In the genomic region with DNA sequence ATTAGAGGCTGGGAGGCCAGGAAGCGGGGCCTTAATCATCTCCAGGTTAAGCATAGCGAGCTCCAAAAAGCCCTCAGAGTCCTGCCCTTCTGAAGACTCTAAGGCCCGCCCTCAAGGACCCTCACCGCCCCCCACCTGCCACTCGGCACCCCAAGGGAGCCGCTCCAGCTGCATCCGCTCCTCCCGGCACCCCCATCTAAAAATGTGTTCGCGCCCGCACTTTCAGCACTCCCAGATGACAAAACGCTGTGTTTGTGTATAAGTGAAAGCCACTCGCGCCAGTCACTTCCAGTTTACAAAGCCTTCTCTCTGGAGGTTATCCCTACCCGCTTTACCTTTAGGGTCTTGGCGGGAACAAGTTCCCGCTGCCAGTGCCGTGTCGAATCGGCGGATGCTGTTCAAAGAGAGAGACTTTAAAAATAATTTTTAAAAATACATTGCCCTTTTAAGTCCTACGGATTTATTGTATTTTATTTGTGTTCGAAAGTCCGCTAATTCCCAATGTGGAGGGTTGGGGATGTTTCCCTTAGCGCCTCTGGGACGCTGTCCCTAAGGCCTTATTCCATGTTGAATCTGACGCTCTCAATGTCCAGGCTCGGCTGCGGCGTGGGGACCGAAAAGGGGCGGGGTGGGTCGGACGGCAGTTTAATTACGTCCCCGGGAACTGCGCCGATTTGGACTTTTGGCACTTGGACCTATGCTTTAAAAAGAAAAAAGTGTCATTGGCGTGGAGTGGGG, we compare ENCODE assay signal across 8 cellular contexts. TPM values are rescaled to one million over a fixed set of nuclear protein-coding genes. Genes with fewer than 3 reads are reported as not detected.
A peak's percentile ranks its signal among the peaks of the same experiment; 100 is the strongest.
DNase-seq lines count a peak whose midpoint lies in the region; ATAC-seq, FAIRE-seq and TF ChIP-seq lines count a peak whose summit lies in the region.

Gene DCLRE1A (minus strand): TSS at position 64 of the 738 bp plus-strand sequence. CDS start 900 bp downstream, outside the sequence.
A gene with protein sequence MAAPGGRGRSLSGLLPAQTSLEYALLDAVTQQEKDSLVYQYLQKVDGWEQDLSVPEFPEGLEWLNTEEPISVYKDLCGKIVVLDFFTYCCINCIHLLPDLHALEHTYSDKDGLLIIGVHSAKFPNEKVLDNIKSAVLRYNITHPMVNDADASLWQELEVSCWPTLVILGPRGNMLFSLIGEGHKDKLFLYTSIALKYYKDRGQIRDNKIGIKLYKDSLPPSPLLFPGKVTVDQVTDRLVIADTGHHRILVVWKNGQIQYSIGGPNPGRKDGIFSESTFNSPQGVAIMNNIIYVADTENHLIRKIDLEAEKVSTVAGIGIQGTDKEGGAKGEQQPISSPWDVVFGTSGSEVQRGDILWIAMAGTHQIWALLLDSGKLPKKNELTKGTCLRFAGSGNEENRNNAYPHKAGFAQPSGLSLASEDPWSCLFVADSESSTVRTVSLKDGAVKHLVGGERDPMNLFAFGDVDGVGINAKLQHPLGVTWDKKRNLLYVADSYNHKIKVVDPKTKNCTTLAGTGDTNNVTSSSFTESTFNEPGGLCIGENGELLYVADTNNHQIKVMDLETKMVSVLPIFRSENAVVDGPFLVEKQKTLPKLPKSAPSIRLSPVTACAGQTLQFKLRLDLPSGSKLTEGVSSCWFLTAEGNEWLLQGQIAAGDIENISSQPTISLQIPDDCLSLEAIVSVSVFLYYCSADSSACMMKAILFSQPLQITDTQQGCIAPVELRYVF (plus strand): TSS at position 643 of the 738 bp plus-strand sequence. CDS start 212 bp downstream, outside the sequence.

- H3K36me3 Mint-ChIP-seq in T-helper 17 cell (ENCODE audit: low read depth), result no peaks in the 10 kb centered on the region

- peak within 1 kb of the TSS; percentile 94 for H3K27ac ChIP-seq in psoas muscle

- no peaks in the 10 kb centered on the region for H3K9me3 ChIP-seq in T-helper 17 cell (ENCODE audit: control insufficient read depth, low read length, poor library complexity, severe bottlenecking)
- H3K9me3 ChIP-seq in psoas muscle, result no peaks in the 10 kb centered on the region

- DNase-seq in GM04504 (ENCODE audit: low read depth) (peak; percentile 42), NCI-H128 (lab: John Stamatoyannopoulos, UW; ENCODE audit: unreplicated experiment) (peak; percentile 21), T-helper 17 cell (peak; percentile 30 to 40 (median 36)), amygdala (lab: John Stamatoyannopoulos, UW) (peak in 55 of 56 donors; percentile 4 to 82 (median 67)), left ventricle myocardium superior (peak; percentile 88), psoas muscle (peak; percentile 83 to 88), urothelium cell line (ENCODE audit: low spot score) (peak; percentile 64)

- peaks cover 32% of the 10 kb centered on the region for H3K4me1 Mint-ChIP-seq in T-helper 17 cell

- intact Hi-C loops in left ventricle myocardium superior (cut with micrococcal nuclease) (no loop called here), psoas muscle (cut with DNase I) (no loop called here)

- peak within 1 kb of the TSS; percentile 99 for H3K27ac Mint-ChIP-seq in T-helper 17 cell

- FAIRE-seq in urothelium cell line (lab: Jason Lieb, UNC), result no peak

- no peak for TF ChIP-seq CTCF in psoas muscle (IDR thresholded peaks at IDR 0.05)

- H3K36me3 ChIP-seq in psoas muscle (ENCODE audit: insufficient read depth in 1 of 2, low read depth in 1 of 2), result peaks cover 0 to 18% of the 10 kb centered on the region in 2 donors

- H3K4me3 ChIP-seq in psoas muscle, result peak within 1 kb of the TSS; percentile 93

- peaks cover 54% of the 10 kb centered on the region for H3K4me1 ChIP-seq in psoas muscle

- H3K27me3 ChIP-seq in psoas muscle (ENCODE audit: insufficient read depth in 3 of 3, low read length in 2 of 3), result no peaks in the 10 kb centered on the region

- peak within 1 kb of the TSS; percentile 97 for H3K4me3 Mint-ChIP-seq in T-helper 17 cell

- no peaks in the 10 kb centered on the region for H3K27me3 Mint-ChIP-seq in T-helper 17 cell

- ATAC-seq in HG02610 (IDR thresholded peaks at IDR 0.05; ENCODE audit: unreplicated experiment) (peak; percentile 36), T-helper 17 cell (peak; percentile 65), left ventricle myocardium superior (peak; percentile 87), psoas muscle (peak; percentile 87 to 92 (median 88))

- 0 to 1% (median 0%) methylated on average over 39 of the region's 39 CpGs for WGBS in psoas muscle, 3 donors

RNA-seq across cellular contexts. Expression of gene DCLRE1A, which starts in this region (rescaled TPM):
- 1 to 10 TPM; 2.2 to 2.9 TPM for total RNA-seq in T-helper 17 cell
- 6.3 TPM for total RNA-seq in left ventricle myocardium superior
- total RNA-seq in psoas muscle, result 1 to 10 TPM; 2.3 to 4.1 (median 3.4) TPM
- polyA plus RNA-seq in psoas muscle, result 1 to 10 TPM; 1.9 to 5.1 (median 2.0) TPM

RNA-seq across cellular contexts. Expression of the second gene that starts in this region (rescaled TPM):
- 10 to 100 TPM in 1 of 2 donors, 1 to 10 TPM in 1; 9.0 to 12.8 TPM for total RNA-seq in T-helper 17 cell
- total RNA-seq in left ventricle myocardium superior, result 76.9 TPM
- 10 to 100 TPM; 24.6 to 30.0 (median 27.5) TPM for total RNA-seq in psoas muscle
- polyA plus RNA-seq in psoas muscle, result 1 to 10 TPM; 3.8 to 5.6 (median 4.3) TPM

Comparison
In these comparisons a context has a peak if more than half of its experiments do, and no peak if none do; other contexts are left out.
1. Peak in every context shown above with its lines: DNase-seq, ATAC-seq, H3K4me3 ChIP-seq and H3K27ac ChIP-seq.
2. DNase-seq: peak in every context shown above with its lines; median percentile 88 in left ventricle myocardium superior; 86 in psoas muscle; 67 in amygdala; 64 in urothelium cell line; 42 in GM04504; 36 in T-helper 17 cell; 21 in NCI-H128.
3. ATAC-seq: peak in every context shown above with its lines; median percentile 88 in psoas muscle; 87 in left ventricle myocardium superior; 65 in T-helper 17 cell; 36 in HG02610.